Comparison of ENCODE assay signal across 1 cellular context in the genomic region with DNA sequence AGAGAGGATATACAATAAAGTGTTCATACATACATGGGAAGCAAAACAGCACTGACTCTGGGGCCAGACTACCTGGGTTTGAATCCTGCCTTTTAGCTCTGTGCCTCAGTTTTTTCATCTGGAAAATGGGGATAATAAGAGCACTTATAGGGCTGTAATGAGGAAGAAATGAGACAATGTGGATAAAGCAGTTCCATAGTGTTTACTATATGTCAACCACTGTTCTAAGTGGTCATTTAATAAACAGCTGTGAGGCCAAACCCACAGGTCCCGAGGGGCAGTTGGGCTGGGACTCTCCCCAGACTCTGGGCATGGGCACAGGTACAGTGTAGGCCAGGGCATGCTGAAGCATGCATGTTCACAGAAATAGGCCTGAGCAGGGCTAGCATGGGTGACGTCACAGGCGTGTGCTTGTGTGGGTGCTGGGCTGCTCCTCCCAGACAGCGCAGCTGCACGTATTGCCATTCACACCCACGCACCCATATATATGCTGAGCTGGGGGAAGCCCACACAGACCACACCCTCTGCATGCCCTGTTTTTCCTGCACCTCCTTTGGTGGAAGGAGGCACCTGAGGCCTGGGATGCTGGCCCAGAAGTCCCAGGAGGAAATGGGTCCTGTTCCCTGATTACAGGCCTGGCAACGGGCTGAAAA.
A peak's percentile ranks its signal among the peaks of the same experiment; 100 is the strongest.
TF ChIP-seq lines count a peak whose summit lies in the region.

No MANE protein-coding gene starts in this region.

TF ChIP-seq in GM12878, 131 proteins besides CTCF, POLR2A, EP300 and RAD21 (continued from another document and continues in another):
- TF ChIP-seq, protein P1, sequence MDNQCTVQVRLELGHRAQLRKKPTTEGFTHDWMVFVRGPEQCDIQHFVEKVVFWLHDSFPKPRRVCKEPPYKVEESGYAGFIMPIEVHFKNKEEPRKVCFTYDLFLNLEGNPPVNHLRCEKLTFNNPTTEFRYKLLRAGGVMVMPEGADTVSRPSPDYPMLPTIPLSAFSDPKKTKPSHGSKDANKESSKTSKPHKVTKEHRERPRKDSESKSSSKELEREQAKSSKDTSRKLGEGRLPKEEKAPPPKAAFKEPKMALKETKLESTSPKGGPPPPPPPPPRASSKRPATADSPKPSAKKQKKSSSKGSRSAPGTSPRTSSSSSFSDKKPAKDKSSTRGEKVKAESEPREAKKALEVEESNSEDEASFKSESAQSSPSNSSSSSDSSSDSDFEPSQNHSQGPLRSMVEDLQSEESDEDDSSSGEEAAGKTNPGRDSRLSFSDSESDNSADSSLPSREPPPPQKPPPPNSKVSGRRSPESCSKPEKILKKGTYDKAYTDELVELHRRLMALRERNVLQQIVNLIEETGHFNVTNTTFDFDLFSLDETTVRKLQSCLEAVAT (IDR thresholded peaks at IDR 0.05) = peak; percentile 81; the same call in 1 of the 2 replicates
- no peak for TF ChIP-seq YBX1 (IDR thresholded peaks at IDR 0.05)
- TF ChIP-seq MEF2A (IDR thresholded peaks at IDR 0.05; ENCODE audit: insufficient read depth, low read depth, low read length) = peak; percentile 53; the same call in 1 of the 2 replicates
- no peak for TF ChIP-seq FOS (IDR thresholded peaks at IDR 0.05; ENCODE audit: borderline replicate concordance, extremely low read depth, insufficient read length)
- TF ChIP-seq, protein P2, sequence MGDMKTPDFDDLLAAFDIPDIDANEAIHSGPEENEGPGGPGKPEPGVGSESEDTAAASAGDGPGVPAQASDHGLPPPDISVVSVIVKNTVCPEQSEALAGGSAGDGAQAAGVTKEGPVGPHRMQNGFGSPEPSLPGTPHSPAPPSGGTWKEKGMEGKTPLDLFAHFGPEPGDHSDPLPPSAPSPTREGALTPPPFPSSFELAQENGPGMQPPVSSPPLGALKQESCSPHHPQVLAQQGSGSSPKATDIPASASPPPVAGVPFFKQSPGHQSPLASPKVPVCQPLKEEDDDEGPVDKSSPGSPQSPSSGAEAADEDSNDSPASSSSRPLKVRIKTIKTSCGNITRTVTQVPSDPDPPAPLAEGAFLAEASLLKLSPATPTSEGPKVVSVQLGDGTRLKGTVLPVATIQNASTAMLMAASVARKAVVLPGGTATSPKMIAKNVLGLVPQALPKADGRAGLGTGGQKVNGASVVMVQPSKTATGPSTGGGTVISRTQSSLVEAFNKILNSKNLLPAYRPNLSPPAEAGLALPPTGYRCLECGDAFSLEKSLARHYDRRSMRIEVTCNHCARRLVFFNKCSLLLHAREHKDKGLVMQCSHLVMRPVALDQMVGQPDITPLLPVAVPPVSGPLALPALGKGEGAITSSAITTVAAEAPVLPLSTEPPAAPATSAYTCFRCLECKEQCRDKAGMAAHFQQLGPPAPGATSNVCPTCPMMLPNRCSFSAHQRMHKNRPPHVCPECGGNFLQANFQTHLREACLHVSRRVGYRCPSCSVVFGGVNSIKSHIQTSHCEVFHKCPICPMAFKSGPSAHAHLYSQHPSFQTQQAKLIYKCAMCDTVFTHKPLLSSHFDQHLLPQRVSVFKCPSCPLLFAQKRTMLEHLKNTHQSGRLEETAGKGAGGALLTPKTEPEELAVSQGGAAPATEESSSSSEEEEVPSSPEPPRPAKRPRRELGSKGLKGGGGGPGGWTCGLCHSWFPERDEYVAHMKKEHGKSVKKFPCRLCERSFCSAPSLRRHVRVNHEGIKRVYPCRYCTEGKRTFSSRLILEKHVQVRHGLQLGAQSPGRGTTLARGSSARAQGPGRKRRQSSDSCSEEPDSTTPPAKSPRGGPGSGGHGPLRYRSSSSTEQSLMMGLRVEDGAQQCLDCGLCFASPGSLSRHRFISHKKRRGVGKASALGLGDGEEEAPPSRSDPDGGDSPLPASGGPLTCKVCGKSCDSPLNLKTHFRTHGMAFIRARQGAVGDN (IDR thresholded peaks at IDR 0.05) = peak; percentile 99
- peak; percentile 65 for TF ChIP-seq CBFB (IDR thresholded peaks at IDR 0.05; ENCODE audit: low read depth)
- no peak for TF ChIP-seq TAF1 (IDR thresholded peaks at IDR 0.05; ENCODE audit: borderline replicate concordance, low read depth, low read length)
- peak; percentile 92 for TF ChIP-seq BCL11A (IDR thresholded peaks at IDR 0.05; ENCODE audit: low read depth, low read length)
- 0 out of 2 replicates have a peak, but pooled peaks have one; percentile 38 for TF ChIP-seq MYB (IDR thresholded peaks at IDR 0.05; ENCODE audit: borderline replicate concordance, low read depth, low read length)
- TF ChIP-seq GATAD2B (conservative IDR thresholded peaks at IDR 0.05; ENCODE audit: low read depth) = peak; percentile 89
- no peak for TF ChIP-seq MTA3 (IDR thresholded peaks at IDR 0.05; ENCODE audit: borderline replicate concordance, low read length)
- TF ChIP-seq IKZF2 (IDR thresholded peaks at IDR 0.05) = peak; percentile 83 to 91
- TF ChIP-seq, protein P3, sequence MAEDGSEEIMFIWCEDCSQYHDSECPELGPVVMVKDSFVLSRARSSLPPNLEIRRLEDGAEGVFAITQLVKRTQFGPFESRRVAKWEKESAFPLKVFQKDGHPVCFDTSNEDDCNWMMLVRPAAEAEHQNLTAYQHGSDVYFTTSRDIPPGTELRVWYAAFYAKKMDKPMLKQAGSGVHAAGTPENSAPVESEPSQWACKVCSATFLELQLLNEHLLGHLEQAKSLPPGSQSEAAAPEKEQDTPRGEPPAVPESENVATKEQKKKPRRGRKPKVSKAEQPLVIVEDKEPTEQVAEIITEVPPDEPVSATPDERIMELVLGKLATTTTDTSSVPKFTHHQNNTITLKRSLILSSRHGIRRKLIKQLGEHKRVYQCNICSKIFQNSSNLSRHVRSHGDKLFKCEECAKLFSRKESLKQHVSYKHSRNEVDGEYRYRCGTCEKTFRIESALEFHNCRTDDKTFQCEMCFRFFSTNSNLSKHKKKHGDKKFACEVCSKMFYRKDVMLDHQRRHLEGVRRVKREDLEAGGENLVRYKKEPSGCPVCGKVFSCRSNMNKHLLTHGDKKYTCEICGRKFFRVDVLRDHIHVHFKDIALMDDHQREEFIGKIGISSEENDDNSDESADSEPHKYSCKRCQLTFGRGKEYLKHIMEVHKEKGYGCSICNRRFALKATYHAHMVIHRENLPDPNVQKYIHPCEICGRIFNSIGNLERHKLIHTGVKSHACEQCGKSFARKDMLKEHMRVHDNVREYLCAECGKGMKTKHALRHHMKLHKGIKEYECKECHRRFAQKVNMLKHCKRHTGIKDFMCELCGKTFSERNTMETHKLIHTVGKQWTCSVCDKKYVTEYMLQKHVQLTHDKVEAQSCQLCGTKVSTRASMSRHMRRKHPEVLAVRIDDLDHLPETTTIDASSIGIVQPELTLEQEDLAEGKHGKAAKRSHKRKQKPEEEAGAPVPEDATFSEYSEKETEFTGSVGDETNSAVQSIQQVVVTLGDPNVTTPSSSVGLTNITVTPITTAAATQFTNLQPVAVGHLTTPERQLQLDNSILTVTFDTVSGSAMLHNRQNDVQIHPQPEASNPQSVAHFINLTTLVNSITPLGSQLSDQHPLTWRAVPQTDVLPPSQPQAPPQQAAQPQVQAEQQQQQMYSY (CRISPR knock-in tag; IDR thresholded peaks at IDR 0.05) = no peak
- TF ChIP-seq, protein P4, sequence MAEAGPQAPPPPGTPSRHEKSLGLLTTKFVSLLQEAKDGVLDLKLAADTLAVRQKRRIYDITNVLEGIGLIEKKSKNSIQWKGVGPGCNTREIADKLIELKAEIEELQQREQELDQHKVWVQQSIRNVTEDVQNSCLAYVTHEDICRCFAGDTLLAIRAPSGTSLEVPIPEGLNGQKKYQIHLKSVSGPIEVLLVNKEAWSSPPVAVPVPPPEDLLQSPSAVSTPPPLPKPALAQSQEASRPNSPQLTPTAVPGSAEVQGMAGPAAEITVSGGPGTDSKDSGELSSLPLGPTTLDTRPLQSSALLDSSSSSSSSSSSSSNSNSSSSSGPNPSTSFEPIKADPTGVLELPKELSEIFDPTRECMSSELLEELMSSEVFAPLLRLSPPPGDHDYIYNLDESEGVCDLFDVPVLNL (IDR thresholded peaks at IDR 0.05; ENCODE audit: low read depth, low read length) = no peak
- no peak for TF ChIP-seq YY1 (IDR thresholded peaks at IDR 0.05; ENCODE audit: low read depth, low read length)
- TF ChIP-seq MEF2B (IDR thresholded peaks at IDR 0.05; ENCODE audit: partially characterized antibody, poor library complexity, severe bottlenecking) = peak; percentile 99
- TF ChIP-seq, protein P5, sequence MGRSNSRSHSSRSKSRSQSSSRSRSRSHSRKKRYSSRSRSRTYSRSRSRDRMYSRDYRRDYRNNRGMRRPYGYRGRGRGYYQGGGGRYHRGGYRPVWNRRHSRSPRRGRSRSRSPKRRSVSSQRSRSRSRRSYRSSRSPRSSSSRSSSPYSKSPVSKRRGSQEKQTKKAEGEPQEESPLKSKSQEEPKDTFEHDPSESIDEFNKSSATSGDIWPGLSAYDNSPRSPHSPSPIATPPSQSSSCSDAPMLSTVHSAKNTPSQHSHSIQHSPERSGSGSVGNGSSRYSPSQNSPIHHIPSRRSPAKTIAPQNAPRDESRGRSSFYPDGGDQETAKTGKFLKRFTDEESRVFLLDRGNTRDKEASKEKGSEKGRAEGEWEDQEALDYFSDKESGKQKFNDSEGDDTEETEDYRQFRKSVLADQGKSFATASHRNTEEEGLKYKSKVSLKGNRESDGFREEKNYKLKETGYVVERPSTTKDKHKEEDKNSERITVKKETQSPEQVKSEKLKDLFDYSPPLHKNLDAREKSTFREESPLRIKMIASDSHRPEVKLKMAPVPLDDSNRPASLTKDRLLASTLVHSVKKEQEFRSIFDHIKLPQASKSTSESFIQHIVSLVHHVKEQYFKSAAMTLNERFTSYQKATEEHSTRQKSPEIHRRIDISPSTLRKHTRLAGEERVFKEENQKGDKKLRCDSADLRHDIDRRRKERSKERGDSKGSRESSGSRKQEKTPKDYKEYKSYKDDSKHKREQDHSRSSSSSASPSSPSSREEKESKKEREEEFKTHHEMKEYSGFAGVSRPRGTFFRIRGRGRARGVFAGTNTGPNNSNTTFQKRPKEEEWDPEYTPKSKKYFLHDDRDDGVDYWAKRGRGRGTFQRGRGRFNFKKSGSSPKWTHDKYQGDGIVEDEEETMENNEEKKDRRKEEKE (IDR thresholded peaks at IDR 0.05) = no peak
- TF ChIP-seq NFYA (IDR thresholded peaks at IDR 0.05; ENCODE audit: borderline replicate concordance, low read depth, low read length) = no peak
- TF ChIP-seq, protein P6, sequence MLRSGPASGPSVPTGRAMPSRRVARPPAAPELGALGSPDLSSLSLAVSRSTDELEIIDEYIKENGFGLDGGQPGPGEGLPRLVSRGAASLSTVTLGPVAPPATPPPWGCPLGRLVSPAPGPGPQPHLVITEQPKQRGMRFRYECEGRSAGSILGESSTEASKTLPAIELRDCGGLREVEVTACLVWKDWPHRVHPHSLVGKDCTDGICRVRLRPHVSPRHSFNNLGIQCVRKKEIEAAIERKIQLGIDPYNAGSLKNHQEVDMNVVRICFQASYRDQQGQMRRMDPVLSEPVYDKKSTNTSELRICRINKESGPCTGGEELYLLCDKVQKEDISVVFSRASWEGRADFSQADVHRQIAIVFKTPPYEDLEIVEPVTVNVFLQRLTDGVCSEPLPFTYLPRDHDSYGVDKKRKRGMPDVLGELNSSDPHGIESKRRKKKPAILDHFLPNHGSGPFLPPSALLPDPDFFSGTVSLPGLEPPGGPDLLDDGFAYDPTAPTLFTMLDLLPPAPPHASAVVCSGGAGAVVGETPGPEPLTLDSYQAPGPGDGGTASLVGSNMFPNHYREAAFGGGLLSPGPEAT (IDR thresholded peaks at IDR 0.05; ENCODE audit: low read depth) = peak; percentile 86
- TF ChIP-seq TARDBP (IDR thresholded peaks at IDR 0.05; ENCODE audit: borderline replicate concordance) = no peak
- no peak for TF ChIP-seq CHD4 (IDR thresholded peaks at IDR 0.05)
- TF ChIP-seq, protein P7, sequence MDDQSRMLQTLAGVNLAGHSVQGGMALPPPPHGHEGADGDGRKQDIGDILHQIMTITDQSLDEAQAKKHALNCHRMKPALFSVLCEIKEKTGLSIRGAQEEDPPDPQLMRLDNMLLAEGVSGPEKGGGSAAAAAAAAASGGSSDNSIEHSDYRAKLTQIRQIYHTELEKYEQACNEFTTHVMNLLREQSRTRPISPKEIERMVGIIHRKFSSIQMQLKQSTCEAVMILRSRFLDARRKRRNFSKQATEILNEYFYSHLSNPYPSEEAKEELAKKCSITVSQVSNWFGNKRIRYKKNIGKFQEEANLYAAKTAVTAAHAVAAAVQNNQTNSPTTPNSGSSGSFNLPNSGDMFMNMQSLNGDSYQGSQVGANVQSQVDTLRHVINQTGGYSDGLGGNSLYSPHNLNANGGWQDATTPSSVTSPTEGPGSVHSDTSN (IDR thresholded peaks at IDR 0.05; ENCODE audit: insufficient replicate concordance, low read depth, low read length) = no peak
- TF ChIP-seq CHD1 (IDR thresholded peaks at IDR 0.05; ENCODE audit: low read depth, low read length) = peak; percentile 93; the same call in 1 of the 2 replicates
- TF ChIP-seq, protein P8, sequence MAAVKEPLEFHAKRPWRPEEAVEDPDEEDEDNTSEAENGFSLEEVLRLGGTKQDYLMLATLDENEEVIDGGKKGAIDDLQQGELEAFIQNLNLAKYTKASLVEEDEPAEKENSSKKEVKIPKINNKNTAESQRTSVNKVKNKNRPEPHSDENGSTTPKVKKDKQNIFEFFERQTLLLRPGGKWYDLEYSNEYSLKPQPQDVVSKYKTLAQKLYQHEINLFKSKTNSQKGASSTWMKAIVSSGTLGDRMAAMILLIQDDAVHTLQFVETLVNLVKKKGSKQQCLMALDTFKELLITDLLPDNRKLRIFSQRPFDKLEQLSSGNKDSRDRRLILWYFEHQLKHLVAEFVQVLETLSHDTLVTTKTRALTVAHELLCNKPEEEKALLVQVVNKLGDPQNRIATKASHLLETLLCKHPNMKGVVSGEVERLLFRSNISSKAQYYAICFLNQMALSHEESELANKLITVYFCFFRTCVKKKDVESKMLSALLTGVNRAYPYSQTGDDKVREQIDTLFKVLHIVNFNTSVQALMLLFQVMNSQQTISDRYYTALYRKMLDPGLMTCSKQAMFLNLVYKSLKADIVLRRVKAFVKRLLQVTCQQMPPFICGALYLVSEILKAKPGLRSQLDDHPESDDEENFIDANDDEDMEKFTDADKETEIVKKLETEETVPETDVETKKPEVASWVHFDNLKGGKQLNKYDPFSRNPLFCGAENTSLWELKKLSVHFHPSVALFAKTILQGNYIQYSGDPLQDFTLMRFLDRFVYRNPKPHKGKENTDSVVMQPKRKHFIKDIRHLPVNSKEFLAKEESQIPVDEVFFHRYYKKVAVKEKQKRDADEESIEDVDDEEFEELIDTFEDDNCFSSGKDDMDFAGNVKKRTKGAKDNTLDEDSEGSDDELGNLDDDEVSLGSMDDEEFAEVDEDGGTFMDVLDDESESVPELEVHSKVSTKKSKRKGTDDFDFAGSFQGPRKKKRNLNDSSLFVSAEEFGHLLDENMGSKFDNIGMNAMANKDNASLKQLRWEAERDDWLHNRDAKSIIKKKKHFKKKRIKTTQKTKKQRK (IDR thresholded peaks at IDR 0.05; ENCODE audit: low read depth, low read length) = no peak
